31 cellular contexts compared by ENCODE assay signal in genomic region chr16:81815429-81815766, GRCh38. TPM values are rescaled to one million over a fixed set of nuclear protein-coding genes. Genes with fewer than 3 reads are reported as not detected.
DNase-seq lines count a peak whose midpoint lies in the region; ATAC-seq, FAIRE-seq and TF ChIP-seq lines count a peak whose summit lies in the region.
"Had no signal": no experiment of that assay in that cellular context is flagged by ENCODE, and none has a peak within 500 bp of the region (broad histone marks: within the 10 kb centered on the region; RNA-seq: fewer than 3 reads in every experiment).

No MANE protein-coding gene starts in this region.

- RAD21 ChIA-PET in GM12878 (lab: Charles Lee; ENCODE audit: unreplicated experiment), result interaction anchor here (1.3 to 5.8 kb wide), 6 partner anchors 10 to 58 kb away, joined by 4 to 67 read pairs (median 28); partner anchors contain the start of gene PLCG2

- intact Hi-C loops in GM12878 (cut with micrococcal nuclease; ENCODE audit: unreplicated experiment), result loop anchor here (5.0 to 10.0 kb wide), 2 partner anchors 57 to 331 kb away; no protein-coding TSS in a partner anchor

- peak overlapping the region; percentile 56 for H3K27ac Mint-ChIP-seq in stimulated activated effector memory CD8-positive, alpha-beta T cell treated with anti-CD3 and anti-CD28 coated beads, Interleukin-12 subunit alpha, Interleukin-12 subunit beta, amount 100 ng/mL, for 72 hours
- H3K27ac Mint-ChIP-seq: activated naive CD4-positive, alpha-beta T cell treated with anti-CD3 and anti-CD28 coated beads, Interleukin-2, amount 50 U/mL, for 24 hours; activated T-cell treated with anti-CD3 and anti-CD28 coated beads, Interleukin-2, amount 50 U/mL, for 72 hours; CD4-positive, alpha-beta T cell; T-cell had no signal

- H3K36me3 Mint-ChIP-seq in stimulated activated effector memory CD8-positive, alpha-beta T cell treated with anti-CD3 and anti-CD28 coated beads, Interleukin-12 subunit alpha, Interleukin-12 subunit beta, amount 100 ng/mL, for 72 hours, result no peaks in the 10 kb centered on the region
- H3K36me3 Mint-ChIP-seq: activated naive CD4-positive, alpha-beta T cell treated with anti-CD3 and anti-CD28 coated beads, Interleukin-2, amount 50 U/mL, for 24 hours; T-cell had no signal

- TF ChIP-seq POLR2A in GM12878 (IDR thresholded peaks at IDR 0.05; ENCODE audit: low read depth, low read length), result no peak

- H3K9me3 ChIP-seq in Karpas-422 (ENCODE audit: low read length) (no peaks in the 10 kb centered on the region), GM12878 (replicated peaks; ENCODE audit: control insufficient read depth, insufficient read depth, low read length) (peaks cover 2% of the 10 kb centered on the region; the same call in 1 of the 3 replicates)

- H3K9me3 Mint-ChIP-seq in stimulated activated effector memory CD8-positive, alpha-beta T cell treated with anti-CD3 and anti-CD28 coated beads, Interleukin-12 subunit alpha, Interleukin-12 subunit beta, amount 100 ng/mL, for 72 hours, result no peaks in the 10 kb centered on the region
- H3K9me3 Mint-ChIP-seq: activated naive CD4-positive, alpha-beta T cell treated with anti-CD3 and anti-CD28 coated beads, Interleukin-2, amount 50 U/mL, for 24 hours; CD4-positive, alpha-beta T cell; effector memory CD8-positive, alpha-beta T cell; T-cell had no signal

- ATAC-seq in GM12878 (0 out of 3 replicates have a peak, but pooled peaks have one; percentile 1), GM21447 (IDR thresholded peaks at IDR 0.05; ENCODE audit: unreplicated experiment) (no peak), HG03460 (IDR thresholded peaks at IDR 0.05; ENCODE audit: unreplicated experiment) (no peak)
- ATAC-seq in stimulated activated effector memory CD8-positive, alpha-beta T cell treated with anti-CD3 and anti-CD28 coated beads, Interleukin-12 subunit alpha, Interleukin-12 subunit beta, amount 100 ng/mL, for 72 hours, result no peak
- ATAC-seq: activated T-cell treated with anti-CD3 and anti-CD28 coated beads, Interleukin-2, amount 50 U/mL, for 72 hours; effector memory CD8-positive, alpha-beta T cell; esophagus mucosa; HCT116; left lobe of liver; naive thymus-derived CD8-positive, alpha-beta T cell; right cardiac atrium; T-cell had no signal

- no peak overlapping the region for H2AFZ ChIP-seq in Karpas-422 (ENCODE audit: low read length)
- no peak overlapping the region for H2AFZ ChIP-seq in GM12878 (ENCODE audit: control insufficient read depth, low read depth, low read length)
- H2AFZ ChIP-seq: PC-9 had no signal

- H3K4me1 Mint-ChIP-seq in stimulated activated effector memory CD8-positive, alpha-beta T cell treated with anti-CD3 and anti-CD28 coated beads, Interleukin-12 subunit alpha, Interleukin-12 subunit beta, amount 100 ng/mL, for 72 hours, result peaks cover 45% of the 10 kb centered on the region

- DNase-seq in GM12865 (ENCODE audit: low read depth), result peak; percentile 89
- no peak for DNase-seq in Karpas-422
- DNase-seq in GM12878 (ENCODE audit: low read depth, low spot score), result peak; percentile 82
- DNase-seq in stimulated activated effector memory CD8-positive, alpha-beta T cell treated with anti-CD3 and anti-CD28 coated beads, Interleukin-12 subunit alpha, Interleukin-12 subunit beta, amount 100 ng/mL, for 72 hours (ENCODE audit: low spot score in 2 of 2), result no peak
- DNase-seq in NCI-H2227 (lab: John Stamatoyannopoulos, UW; ENCODE audit: unreplicated experiment), result no peak
- no peak for DNase-seq in NCI-H128 (lab: John Stamatoyannopoulos, UW; ENCODE audit: unreplicated experiment)
- DNase-seq: activated CD4-positive, alpha-beta T cell treated with anti-CD3 and anti-CD28 coated beads for 4 hours; activated T-cell treated with anti-CD3 and anti-CD28 coated beads, Interleukin-2, amount 50 U/mL, for 72 hours; CD4-positive, alpha-beta T cell; effector memory CD8-positive, alpha-beta T cell; foreskin melanocyte; naive thymus-derived CD8-positive, alpha-beta T cell; NCI-H1105; NCI-H2029; NCI-H345; PC-9; right cardiac atrium; SHP77 treated with DMSO at 0.1 percent for 48 hours; stimulated activated CD4-positive, alpha-beta T cell treated with anti-CD3 and anti-CD28 coated beads, Interleukin-4, amount 100 ng/mL, for 4 hours; stomach; T-cell; tibial artery had no signal

- H3K36me3 ChIP-seq in Karpas-422 (ENCODE audit: insufficient read depth, low read length) (peaks cover 14% of the 10 kb centered on the region), GM12878 (ENCODE audit: control insufficient read depth in 2 of 2, insufficient read depth in 2 of 2, low read length in 1 of 2) (peaks cover 4% of the 10 kb centered on the region in 2 experiments; a peak in 2 of 4 replicates)
- H3K36me3 ChIP-seq: stomach, tibial artery had no signal

- H3K27me3 ChIP-seq in Karpas-422 (ENCODE audit: low read length) (no peaks in the 10 kb centered on the region), GM12878 (replicated peaks in 1 of 2; ENCODE audit: control insufficient read depth in 2 of 2, insufficient read depth in 2 of 2, low read length in 1 of 2) (no peaks in the 10 kb centered on the region)
- H3K27me3 ChIP-seq: stomach, tibial artery had no signal

- TF ChIP-seq EP300 in GM12878 (IDR thresholded peaks at IDR 0.05; ENCODE audit: borderline replicate concordance in 1 of 2, control insufficient read depth in 1 of 2, low read depth in 2 of 2, low read length in 2 of 2), result no peak

- peak overlapping the region; percentile 98 for H3K27ac ChIP-seq in Karpas-422 (ENCODE audit: low read length)
- H3K27ac ChIP-seq in GM12878 (ENCODE audit: control insufficient read depth, insufficient read depth), result peak overlapping the region; percentile 98
- H3K27ac ChIP-seq: HL-60, PC-9, tibial artery had no signal

- TF ChIP-seq RAD21 in GM12878 (IDR thresholded peaks at IDR 0.05; ENCODE audit: insufficient read depth, low read depth, low read length), result no peak

- CTCF ChIA-PET in GM12878 (lab: Yijun Ruan, JAX), result interaction anchor here (0.7 to 1.6 kb wide), 3 partner anchors 17 to 78 kb away, joined by 3 to 5 read pairs (median 3); no protein-coding TSS in a partner anchor

- no peaks in the 10 kb centered on the region for H3K9me2 ChIP-seq in Karpas-422 (replicated peaks; ENCODE audit: insufficient read depth, low read length)

- H4K20me1 ChIP-seq in Karpas-422 (ENCODE audit: insufficient read depth, low read depth, low read length) (peaks cover 50% of the 10 kb centered on the region), GM12878 (ENCODE audit: control insufficient read depth, insufficient read depth) (no peaks in the 10 kb centered on the region)

- peak overlapping the region; percentile 61 for H3K4me2 ChIP-seq in Karpas-422 (ENCODE audit: low read depth, low read length, poor library complexity, severe bottlenecking)
- peak overlapping the region; percentile 79 for H3K4me2 ChIP-seq in GM12878 (ENCODE audit: control insufficient read depth, insufficient read depth)
- H3K4me2 ChIP-seq: PC-9 had no signal

- H3K4me3 Mint-ChIP-seq in stimulated activated effector memory CD8-positive, alpha-beta T cell treated with anti-CD3 and anti-CD28 coated beads, Interleukin-12 subunit alpha, Interleukin-12 subunit beta, amount 100 ng/mL, for 72 hours, result no peak overlapping the region
- H3K4me3 Mint-ChIP-seq: activated naive CD4-positive, alpha-beta T cell treated with anti-CD3 and anti-CD28 coated beads, Interleukin-2, amount 50 U/mL, for 24 hours; activated T-cell treated with anti-CD3 and anti-CD28 coated beads, Interleukin-2, amount 50 U/mL, for 72 hours; CD4-positive, alpha-beta T cell; effector memory CD8-positive, alpha-beta T cell; naive thymus-derived CD8-positive, alpha-beta T cell; T-cell had no signal

- H3K79me2 ChIP-seq in Karpas-422 (ENCODE audit: low read length) (peaks cover 81% of the 10 kb centered on the region), GM12878 (ENCODE audit: control insufficient read depth, insufficient read depth, low read length) (peaks cover 91% of the 10 kb centered on the region)

- FAIRE-seq in GM12878 (lab: Jason Lieb, UNC), result no peak
- FAIRE-seq: bronchial epithelial cell, colon had no signal

- SMC1A ChIA-PET in GM12878 (lab: Charles Lee; ENCODE audit: uncharacterized antibody, unreplicated experiment), result interaction anchor here (2.3 to 8.4 kb wide), 6 partner anchors 8 to 58 kb away, joined by 7 to 135 read pairs (median 75); no protein-coding TSS in a partner anchor

- BruUV-seq in GM12878 (replicated peaks; lab: Mats Ljungman, UMichigan), result no TSS peak

- WGBS in GM12878 (ENCODE audit: insufficient coverage, insufficient replicate concordance, low lambda C conversion rate, missing lambda C conversion rate), result 26% methylated on average over 5 of the region's 5 CpGs

- H3K4me3 ChIP-seq in GM12865 (ENCODE audit: low read depth, low read length), result peak overlapping the region; percentile 64
- H3K4me3 ChIP-seq in Karpas-422 (ENCODE audit: low read length), result peak overlapping the region; percentile 28; the same call in 1 of the 2 replicates
- H3K4me3 ChIP-seq in GM12878, result peak overlapping the region; percentile 53
- H3K4me3 ChIP-seq: PC-9, stomach, tibial artery had no signal

- H3K9ac ChIP-seq in Karpas-422 (ENCODE audit: low read length) (peak overlapping the region; percentile 56), GM12878 (ENCODE audit: control insufficient read depth, insufficient read depth, low read length) (peak overlapping the region; percentile 84)

- H3K4me1 ChIP-seq in Karpas-422 (ENCODE audit: low read length) (peaks cover 95% of the 10 kb centered on the region), GM12878 (ENCODE audit: control insufficient read depth, insufficient read depth, low read length) (peaks cover 78% of the 10 kb centered on the region)
- H3K4me1 ChIP-seq: tibial artery had no signal

- POLR2A ChIA-PET in GM12878 (lab: Charles Lee), result interaction anchor here (1.0 kb wide), 1 partner anchor 15 kb away, joined by 5 read pairs; no protein-coding TSS in a partner anchor

- TF ChIP-seq CTCF in GM12865 (IDR thresholded peaks at IDR 0.05; ENCODE audit: insufficient read depth, low read depth, low read length, missing control alignments) (no peak), GM12878 (IDR thresholded peaks at IDR 0.05 in 2 of 3, conservative IDR thresholded peaks at IDR 0.05 in 1 of 3; ENCODE audit: control insufficient read depth in 2 of 3, extremely low read depth in 1 of 3, insufficient read depth in 1 of 3, low read depth in 3 of 3, low read length in 3 of 3) (no peak)

- in situ Hi-C loops in GM12878 (cut with MboI), result no loop called here

RNA-seq across cellular contexts. Expression of gene PLCG2, which starts 36.3 kb away (rescaled TPM):
- total RNA-seq in Karpas-422 (2014; rRNA removed; shearing (Covaris generic); ENCODE audit: low replicate concordance), result 574 and 580 TPM in 2 replicates
- total RNA-seq in GM12878 (2013; cell fraction: nucleolus; rRNA removed), result 718 and 719 TPM in 2 replicates
- 131 and 138 TPM in 2 replicates for total RNA-seq in GM12878 (2014; rRNA removed)
- total RNA-seq in GM12878 (2014; rRNA removed; fragmentation: Illumina TruSeq; extraction: Trizol), result 137 and 139 TPM in 2 replicates
- 243 and 256 TPM in 2 replicates for total RNA-seq in GM12878 (2021)
- 62.1 TPM for polyA plus RNA-seq in GM12878 (2011; ENCODE audit: low read depth)
- 245 and 253 TPM in 2 replicates for polyA plus RNA-seq in GM12878 (2011; rRNA removed)
- polyA plus RNA-seq in GM12878 (2011; cell fraction: cytosol; rRNA removed), result 204 and 222 TPM in 2 replicates
- polyA plus RNA-seq in GM12878 (2011; cell fraction: nucleus; rRNA removed), result 783 and 874 TPM in 2 replicates
- 112 and 157 TPM in 2 replicates for polyA plus RNA-seq in GM12878 (2012)
- 151 and 159 TPM in 2 replicates for polyA plus RNA-seq in GM12878 (2014; fragmentation: Illumina TruSeq; extraction: Trizol)
- polyA plus RNA-seq in GM12878 (2014; fragmentation: Nextera tagmentation; extraction: Ambion mirVana), result 10 to 100 TPM; 47.6 to 53.9 TPM
- 148 and 152 TPM in 2 replicates for polyA plus RNA-seq in GM12878 (2014; rRNA removed)
- 100 to 1,000 TPM; 156 to 168 TPM for polyA plus RNA-seq in GM12878 (2016; fragmentation: Nextera tagmentation; extraction: Ambion mirVana)
- 502 and 650 TPM in 2 replicates for polyA minus RNA-seq in GM12878 (2011; rRNA and poly(A)+ RNA removed)
- polyA minus RNA-seq in GM12878 (2011; cell fraction: cytosol; rRNA and poly(A)+ RNA removed), result 202 and 205 TPM in 2 replicates
- 448 and 681 TPM in 2 replicates for polyA minus RNA-seq in GM12878 (2011; cell fraction: nucleus; rRNA and poly(A)+ RNA removed)

Comparison
In these comparisons a context has a peak if more than half of its experiments do, and no peak if none do; other contexts are left out.
1. DNase-seq: peak in GM12865 (single experiment) and GM12878 (single experiment); none in Karpas-422 (single experiment), stimulated activated effector memory CD8-positive, alpha-beta T cell treated with anti-CD3 and anti-CD28 coated beads, Interleukin-12 subunit alpha, Interleukin-12 subunit beta, amount 100 ng/mL, for 72 hours (0 of 2), NCI-H2227 (single experiment) and NCI-H128 (single experiment).
2. Peak in every context shown above with its lines, with median percentiles within 50 percentile points of each other: H3K4me3 ChIP-seq.